In the genomic region with DNA sequence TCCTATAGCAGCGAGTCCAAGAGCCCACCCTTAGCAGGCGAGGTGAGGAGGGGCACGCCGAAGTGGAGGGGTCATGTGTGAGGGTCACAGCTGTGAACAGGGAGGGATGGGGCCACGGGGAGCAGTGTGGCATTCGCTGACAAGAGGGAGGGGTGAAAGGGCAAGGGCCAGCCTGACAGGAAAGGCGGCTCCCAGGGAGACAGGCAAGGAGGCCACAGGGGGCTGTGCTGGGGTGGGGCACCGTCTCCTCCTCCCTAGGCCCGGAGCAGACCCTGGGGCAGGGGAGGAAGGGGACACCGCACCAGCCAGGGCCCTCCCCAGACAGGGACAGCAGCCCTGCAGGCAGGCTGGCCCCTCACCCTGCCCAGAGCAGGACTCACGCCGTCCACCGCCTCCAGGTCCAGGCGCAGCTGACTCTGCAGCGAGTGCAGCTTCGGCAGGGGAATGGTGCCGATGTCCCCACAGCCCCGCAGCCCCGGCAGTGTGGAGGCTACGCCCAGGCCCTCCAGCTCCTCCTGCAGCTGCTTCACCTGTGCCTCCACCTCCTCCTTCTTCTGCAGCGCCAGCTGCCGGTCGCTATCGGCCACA, we compare ENCODE assay signal across 27 cellular contexts. TPM values are rescaled to one million over a fixed set of nuclear protein-coding genes. Genes with fewer than 3 reads are reported as not detected.
DNase-seq lines count a peak whose midpoint lies in the region; ATAC-seq, FAIRE-seq and TF ChIP-seq lines count a peak whose summit lies in the region.
"Had no signal": no experiment of that assay in that cellular context is flagged by ENCODE, and none has a peak within 500 bp of the region (broad histone marks: within the 10 kb centered on the region; RNA-seq: fewer than 3 reads in every experiment).

No MANE protein-coding gene starts in this region.

- no peak for FAIRE-seq in kidney (lab: Jason Lieb, UNC)
- FAIRE-seq: GM12892, small intestine had no signal

- intact Hi-C loops in kidney (cut with DNase I): no loop called here
- intact Hi-C loops in sciatic nerve (cut with DNase I): no loop called here

- peak; percentile 94 for DNase-seq in DMS53 (lab: John Stamatoyannopoulos, UW)
- peak; percentile 10 for DNase-seq in NCI-H2029 treated with DMSO at 0.1 percent for 48 hours (lab: John Stamatoyannopoulos, UW)
- DNase-seq in kidney: peak; percentile 70
- no peak for DNase-seq in sciatic nerve (ENCODE audit: low spot score)
- DNase-seq: activated CD8-positive, alpha-beta memory T cell treated with anti-CD3 and anti-CD28 coated beads for 24 hours; activated effector memory CD4-positive, alpha-beta T cell treated with Interleukin-2 at 50 U/mL for 16 hours; activated naive CD8-positive, alpha-beta T cell treated with anti-CD3 and anti-CD28 coated beads, Interleukin-2, amount 10 ng/mL, durations not matched to agents 7 days and 5 days; Calu3; caudate nucleus; head of caudate nucleus; kidney glomerular epithelial cell; lower lobe of right lung; natural killer cell; NCI-H1092; NCI-H2107; NCI-H524; retina; small intestine; stimulated activated CD4-positive, alpha-beta T cell treated with anti-CD3 and anti-CD28 coated beads, Interleukin-1b, Interleukin-23, amount 100 ng/mL, for 48 hours; T-helper 1 cell had no signal

- no peak for TF ChIP-seq CTCF in C4-2B (conservative IDR thresholded peaks at IDR 0.05)
- no peak for TF ChIP-seq CTCF in kidney (IDR thresholded peaks at IDR 0.05; ENCODE audit: borderline replicate concordance, extremely low read depth, insufficient read depth)

- no peaks in the 10 kb centered on the region for H3K9me3 ChIP-seq in kidney (ENCODE audit: control insufficient read depth in 1 of 2, low read length in 2 of 2)
- H3K9me3 ChIP-seq: lower lobe of right lung, upper lobe of left lung had no signal

- H3K36me3 ChIP-seq in kidney (ENCODE audit: control insufficient read depth in 1 of 2, insufficient read depth in 2 of 2, low read length in 2 of 2): peaks cover 6 to 22% of the 10 kb centered on the region in 2 donors

- H3K4me1 ChIP-seq in kidney (ENCODE audit: control insufficient read depth in 1 of 2, insufficient read depth in 1 of 2, low read depth in 1 of 2, low read length in 2 of 2): no peaks in the 10 kb centered on the region
- H3K4me1 ChIP-seq: lower lobe of right lung, upper lobe of left lung had no signal

- ATAC-seq in GM19023 (IDR thresholded peaks at IDR 0.05; ENCODE audit: unreplicated experiment) (no peak), sciatic nerve (no peak), GM19397 (IDR thresholded peaks at IDR 0.05; ENCODE audit: unreplicated experiment) (no peak)
- ATAC-seq: GM23338, lower lobe of right lung, natural killer cell had no signal

- H3K4me3 ChIP-seq in kidney (ENCODE audit: low read length in 2 of 2): no peak overlapping the region
- H3K4me3 ChIP-seq: GM23338, lower lobe of right lung, upper lobe of left lung had no signal

- no peak overlapping the region for H3K9ac ChIP-seq in kidney (ENCODE audit: low read length in 2 of 2)

- H3K27ac ChIP-seq in C4-2B (peak overlapping the region; percentile 73), kidney (ENCODE audit: low read depth in 2 of 2, low read length in 2 of 2) (no peak overlapping the region)
- H3K27ac ChIP-seq: lower lobe of right lung, upper lobe of left lung had no signal

RNA-seq across cellular contexts. Expression of a gene that starts 15.1 kb away (rescaled TPM):
- total RNA-seq in kidney (88.7 TPM), sciatic nerve (82.2 TPM)
- polyA plus RNA-seq in kidney (ENCODE audit: insufficient read depth, low read depth, low replicate concordance): 138 TPM

RNA-seq across cellular contexts. Expression of a gene that starts 15.1 kb away (rescaled TPM):
- 44.8 TPM for total RNA-seq in kidney
- 95.4 TPM for polyA plus RNA-seq in kidney (ENCODE audit: insufficient read depth, low read depth, low replicate concordance)
- total RNA-seq in sciatic nerve: 35.8 TPM

RNA-seq across cellular contexts. Expression of a gene that starts 33.4 kb away (rescaled TPM):
- total RNA-seq in kidney (8.0 TPM), sciatic nerve (3.9 TPM)
- 8.2 TPM for polyA plus RNA-seq in kidney (ENCODE audit: insufficient read depth, low read depth, low replicate concordance)
- polyA plus RNA-seq: CD14-positive monocyte had no signal

RNA-seq across cellular contexts. Expression of a gene that starts 47.7 kb away (rescaled TPM):
- total RNA-seq in kidney (26.0 TPM), sciatic nerve (45.5 TPM)
- polyA plus RNA-seq in kidney (ENCODE audit: insufficient read depth, low read depth, low replicate concordance): 5.5 TPM

RNA-seq across cellular contexts. Expression of a gene that starts 53.7 kb away (rescaled TPM):
- 13.8 TPM for total RNA-seq in kidney
- 27.1 TPM for polyA plus RNA-seq in kidney (ENCODE audit: insufficient read depth, low read depth, low replicate concordance)
- total RNA-seq in sciatic nerve: 7.3 TPM
